In the genomic region with DNA sequence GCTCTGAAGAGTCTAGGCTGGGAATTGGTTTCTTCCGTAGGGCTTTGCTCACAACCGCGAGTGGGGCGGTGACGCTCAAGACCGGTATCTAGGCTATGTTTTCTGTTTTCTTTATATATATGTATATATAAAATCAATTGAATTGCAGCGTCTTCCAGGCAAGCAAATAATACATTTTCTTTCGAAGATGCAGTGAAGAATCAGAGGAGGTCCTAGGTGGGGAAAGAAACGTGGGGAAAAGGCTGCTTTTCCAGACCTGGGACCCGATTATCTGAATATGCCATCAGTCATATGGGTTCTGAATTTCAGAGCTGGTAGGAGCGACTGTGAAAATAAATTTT, we compare ENCODE assay signal across 8 cellular contexts. TPM values are rescaled to one million over a fixed set of nuclear protein-coding genes. Genes with fewer than 3 reads are reported as not detected.
DNase-seq lines count a peak whose midpoint lies in the region; ATAC-seq lines count a peak whose summit lies in the region.

No MANE protein-coding gene starts in this region.

- no peaks in the 10 kb centered on the region for H3K9me3 Mint-ChIP-seq in T-helper 1 cell treated with Interleukin-12 subunit alpha and Interleukin-12 subunit beta and Interleukin-4 antibody, amounts not matched to agents 30 μg/mL and 1 μg/mL, for 36 hours
- no peaks in the 10 kb centered on the region for H3K9me3 Mint-ChIP-seq in activated naive CD8-positive, alpha-beta T cell treated with anti-CD3 and anti-CD28 coated beads, Interleukin-2, amount 10 ng/mL, durations not matched to agents 7 days and 5 days
- peaks cover 0 to 2% (median 0%) of the 10 kb centered on the region in 6 donors for H3K9me3 Mint-ChIP-seq in immature natural killer cell
- H3K9me3 Mint-ChIP-seq in stimulated activated naive CD8-positive, alpha-beta T cell treated with anti-CD3 and anti-CD28 coated beads, Interleukin-15, amount 100 ng/mL, for 72 hours, result no peaks in the 10 kb centered on the region

- POLR2A ChIA-PET in activated naive CD8-positive, alpha-beta T cell treated with anti-CD3 and anti-CD28 coated beads, Interleukin-2, amount 10 ng/mL, durations not matched to agents 7 days and 5 days (lab: Charles Lee), result no interaction called here

- H3K27me3 Mint-ChIP-seq in T-helper 1 cell treated with Interleukin-12 subunit alpha and Interleukin-12 subunit beta and Interleukin-4 antibody, amounts not matched to agents 30 μg/mL and 1 μg/mL, for 36 hours (ENCODE audit: low read depth), result peaks cover 57% of the 10 kb centered on the region
- peaks cover 45% of the 10 kb centered on the region for H3K27me3 Mint-ChIP-seq in activated naive CD8-positive, alpha-beta T cell treated with anti-CD3 and anti-CD28 coated beads, Interleukin-2, amount 10 ng/mL, durations not matched to agents 7 days and 5 days
- peaks cover 1 to 3% (median 1%) of the 10 kb centered on the region in 3 donors for H3K27me3 Mint-ChIP-seq in immature natural killer cell (ENCODE audit: low read depth in 3 of 3)
- H3K27me3 Mint-ChIP-seq in stimulated activated naive CD8-positive, alpha-beta T cell treated with anti-CD3 and anti-CD28 coated beads, Interleukin-15, amount 100 ng/mL, for 72 hours, result peaks cover 44% of the 10 kb centered on the region

- peak overlapping the region; percentile 81 for H3K4me3 Mint-ChIP-seq in T-helper 1 cell treated with Interleukin-12 subunit alpha and Interleukin-12 subunit beta and Interleukin-4 antibody, amounts not matched to agents 30 μg/mL and 1 μg/mL, for 36 hours
- H3K4me3 Mint-ChIP-seq in activated naive CD8-positive, alpha-beta T cell treated with anti-CD3 and anti-CD28 coated beads, Interleukin-2, amount 10 ng/mL, durations not matched to agents 7 days and 5 days, result peak overlapping the region; percentile 76
- H3K4me3 Mint-ChIP-seq in immature natural killer cell, result peak overlapping the region in 4 of 5 donors; percentile 41 to 59 (median 49)
- H3K4me3 Mint-ChIP-seq in stimulated activated naive CD8-positive, alpha-beta T cell treated with anti-CD3 and anti-CD28 coated beads, Interleukin-15, amount 100 ng/mL, for 72 hours, result peak overlapping the region; percentile 75 to 82

- H3K4me1 Mint-ChIP-seq in T-helper 1 cell treated with Interleukin-12 subunit alpha and Interleukin-12 subunit beta and Interleukin-4 antibody, amounts not matched to agents 30 μg/mL and 1 μg/mL, for 36 hours (ENCODE audit: low read depth), result peaks cover 13% of the 10 kb centered on the region
- H3K4me1 Mint-ChIP-seq in activated naive CD8-positive, alpha-beta T cell treated with anti-CD3 and anti-CD28 coated beads, Interleukin-2, amount 10 ng/mL, durations not matched to agents 7 days and 5 days, result peaks cover 10% of the 10 kb centered on the region
- H3K4me1 Mint-ChIP-seq in immature natural killer cell, result peaks cover 8 to 20% of the 10 kb centered on the region in 2 donors
- peaks cover 17% of the 10 kb centered on the region for H3K4me1 Mint-ChIP-seq in stimulated activated naive CD8-positive, alpha-beta T cell treated with anti-CD3 and anti-CD28 coated beads, Interleukin-15, amount 100 ng/mL, for 72 hours

- H3K27ac Mint-ChIP-seq in T-helper 1 cell treated with Interleukin-12 subunit alpha and Interleukin-12 subunit beta and Interleukin-4 antibody, amounts not matched to agents 30 μg/mL and 1 μg/mL, for 36 hours, result no peak overlapping the region
- H3K27ac Mint-ChIP-seq in activated naive CD8-positive, alpha-beta T cell treated with anti-CD3 and anti-CD28 coated beads, Interleukin-2, amount 10 ng/mL, durations not matched to agents 7 days and 5 days, result no peak overlapping the region
- no peak overlapping the region for H3K27ac Mint-ChIP-seq in immature natural killer cell
- H3K27ac Mint-ChIP-seq in stimulated activated naive CD8-positive, alpha-beta T cell treated with anti-CD3 and anti-CD28 coated beads, Interleukin-15, amount 100 ng/mL, for 72 hours, result no peak overlapping the region

- ATAC-seq in activated naive CD8-positive, alpha-beta T cell treated with anti-CD3 and anti-CD28 coated beads, Interleukin-2, amount 10 ng/mL, durations not matched to agents 7 days and 5 days (ENCODE audit: low read depth), result peak; percentile 20
- ATAC-seq in stimulated activated naive CD8-positive, alpha-beta T cell treated with anti-CD3 and anti-CD28 coated beads, Interleukin-15, amount 100 ng/mL, for 72 hours, result no peak

- DNase-seq in T-helper 1 cell, result no peak
- DNase-seq in activated naive CD8-positive, alpha-beta T cell treated with anti-CD3 and anti-CD28 coated beads, Interleukin-2, amount 10 ng/mL, durations not matched to agents 7 days and 5 days, result no peak
- DNase-seq in immature natural killer cell, result no peak
- DNase-seq in stimulated activated naive CD8-positive, alpha-beta T cell treated with anti-CD3 and anti-CD28 coated beads, Interleukin-15, amount 100 ng/mL, for 72 hours, result no peak
- no peak for DNase-seq in NCI-H1694 (lab: John Stamatoyannopoulos, UW)
- no peak for DNase-seq in foreskin melanocyte
- DNase-seq in ureter (ENCODE audit: low spot score), result no peak

- H3K36me3 Mint-ChIP-seq in T-helper 1 cell treated with Interleukin-12 subunit alpha and Interleukin-12 subunit beta and Interleukin-4 antibody, amounts not matched to agents 30 μg/mL and 1 μg/mL, for 36 hours (ENCODE audit: low read depth), result no peaks in the 10 kb centered on the region
- no peaks in the 10 kb centered on the region for H3K36me3 Mint-ChIP-seq in activated naive CD8-positive, alpha-beta T cell treated with anti-CD3 and anti-CD28 coated beads, Interleukin-2, amount 10 ng/mL, durations not matched to agents 7 days and 5 days
- no peaks in the 10 kb centered on the region for H3K36me3 Mint-ChIP-seq in immature natural killer cell

RNA-seq across cellular contexts. Expression of gene SCN9A, which starts 0.7 kb away (rescaled TPM):
- total RNA-seq in activated naive CD8-positive, alpha-beta T cell treated with anti-CD3 and anti-CD28 coated beads, Interleukin-2, amount 10 ng/mL, durations not matched to agents 7 days and 5 days, result not detected
- polyA plus RNA-seq in immature natural killer cell, result under 1 TPM; 0.55 to 0.86 (median 0.78) TPM
- total RNA-seq in ureter, result 3.1 TPM
